Comparison of ENCODE assay signal across 8 cellular contexts in genomic region chr4:72302981-72303704, GRCh38.
A peak's percentile ranks its signal among the peaks of the same experiment; 100 is the strongest.
DNase-seq lines count a peak whose midpoint lies in the region; ATAC-seq and TF ChIP-seq lines count a peak whose summit lies in the region.

No MANE protein-coding gene starts in this region.

- H3K36me3 ChIP-seq in osteoblast (ENCODE audit: insufficient read depth, low read length) (no peaks in the 10 kb centered on the region), vagina (no peaks in the 10 kb centered on the region)

- H2AFZ ChIP-seq in osteoblast (ENCODE audit: low read length): peak overlapping the region; percentile 43

- CTCF ChIA-PET in activated CD8-positive, alpha-beta T cell treated with anti-CD3 and anti-CD28 coated beads, Interleukin-2, amount 10 ng/mL, durations not matched to agents 7 days and 5 days (lab: Charles Lee): interaction anchor here (0.8 to 1.9 kb wide), 8 partner anchors 8 to 1033 kb away, joined by 3 to 5 read pairs (median 3); no protein-coding TSS in a partner anchor

- H3K9me3 ChIP-seq in osteoblast (ENCODE audit: low read depth, low read length) (no peaks in the 10 kb centered on the region), vagina (no peaks in the 10 kb centered on the region)

- TF ChIP-seq CTCF in AG10803 (conservative IDR thresholded peaks at IDR 0.05; ENCODE audit: low read length): peak; percentile 67
- TF ChIP-seq CTCF in fibroblast of pulmonary artery (IDR thresholded peaks at IDR 0.05; ENCODE audit: low read length, missing control alignments): peak; percentile 62
- peak; percentile 84 for TF ChIP-seq CTCF in osteoblast (IDR thresholded peaks at IDR 0.05; ENCODE audit: extremely low read depth, low read depth, low read length)
- TF ChIP-seq CTCF in vagina (IDR thresholded peaks at IDR 0.05): peak in 1 of 3 experiments; percentile 29

- H4K20me1 ChIP-seq in osteoblast (ENCODE audit: insufficient read depth, low read length): no peaks in the 10 kb centered on the region

- H3K4me2 ChIP-seq in osteoblast (ENCODE audit: insufficient read depth, low read length): no peak overlapping the region

- TF ChIP-seq POLR2A in vagina (IDR thresholded peaks at IDR 0.05): no peak

- H3K27me3 ChIP-seq in osteoblast (ENCODE audit: insufficient read depth, low read length): no peaks in the 10 kb centered on the region
- H3K27me3 ChIP-seq in vagina: no peaks in the 10 kb centered on the region

- H3K4me3 ChIP-seq in AG10803 (ENCODE audit: low read length) (no peak overlapping the region), fibroblast of pulmonary artery (replicated peaks; ENCODE audit: low read depth, low read length) (no peak overlapping the region), osteoblast (ENCODE audit: insufficient read depth, low read length) (no peak overlapping the region), vagina (no peak overlapping the region)

- ATAC-seq in GM18502 (IDR thresholded peaks at IDR 0.05; ENCODE audit: poor library complexity, unreplicated experiment): peak; percentile 94
- ATAC-seq in HG02840 (IDR thresholded peaks at IDR 0.05; ENCODE audit: low FRiP score, unreplicated experiment): peak; percentile 79
- peak; percentile 78 for ATAC-seq in activated CD8-positive, alpha-beta T cell treated with anti-CD3 and anti-CD28 coated beads, Interleukin-2, amount 10 ng/mL, durations not matched to agents 7 days and 5 days

- POLR2A ChIA-PET in activated CD8-positive, alpha-beta T cell treated with anti-CD3 and anti-CD28 coated beads, Interleukin-2, amount 10 ng/mL, durations not matched to agents 7 days and 5 days (lab: Charles Lee): no interaction called here

- no peaks in the 10 kb centered on the region for H3K27me3 Mint-ChIP-seq in activated CD8-positive, alpha-beta T cell treated with anti-CD3 and anti-CD28 coated beads, Interleukin-2, amount 10 ng/mL, durations not matched to agents 7 days and 5 days (ENCODE audit: low read depth)

- no peak overlapping the region for H3K27ac ChIP-seq in osteoblast (ENCODE audit: low read depth, low read length)
- no peak overlapping the region for H3K27ac ChIP-seq in vagina

- H3K4me3 Mint-ChIP-seq in activated CD8-positive, alpha-beta T cell treated with anti-CD3 and anti-CD28 coated beads, Interleukin-2, amount 10 ng/mL, durations not matched to agents 7 days and 5 days: no peak overlapping the region

- no peaks in the 10 kb centered on the region for H3K36me3 Mint-ChIP-seq in activated CD8-positive, alpha-beta T cell treated with anti-CD3 and anti-CD28 coated beads, Interleukin-2, amount 10 ng/mL, durations not matched to agents 7 days and 5 days (ENCODE audit: low read depth)

- no peaks in the 10 kb centered on the region for H3K9me3 Mint-ChIP-seq in activated CD8-positive, alpha-beta T cell treated with anti-CD3 and anti-CD28 coated beads, Interleukin-2, amount 10 ng/mL, durations not matched to agents 7 days and 5 days (ENCODE audit: insufficient read depth)

- intact Hi-C loops in vagina (cut with DNase I): no loop called here

- H3K4me1 Mint-ChIP-seq in activated CD8-positive, alpha-beta T cell treated with anti-CD3 and anti-CD28 coated beads, Interleukin-2, amount 10 ng/mL, durations not matched to agents 7 days and 5 days (ENCODE audit: low read depth): no peaks in the 10 kb centered on the region

- H3K27ac Mint-ChIP-seq in activated CD8-positive, alpha-beta T cell treated with anti-CD3 and anti-CD28 coated beads, Interleukin-2, amount 10 ng/mL, durations not matched to agents 7 days and 5 days: no peak overlapping the region

- H3K79me2 ChIP-seq in osteoblast (ENCODE audit: insufficient read depth, low read length): no peaks in the 10 kb centered on the region

- DNase-seq in AG10803 (ENCODE audit: low read depth): peak; percentile 34
- DNase-seq in NCI-H345 treated with DMSO at 0.1 percent for 48 hours (lab: John Stamatoyannopoulos, UW; ENCODE audit: unreplicated experiment): peak; percentile 9
- DNase-seq in activated CD8-positive, alpha-beta T cell treated with anti-CD3 and anti-CD28 coated beads, Interleukin-2, amount 10 ng/mL, durations not matched to agents 7 days and 5 days: peak; percentile 49
- peak; percentile 56 for DNase-seq in fibroblast of pulmonary artery (ENCODE audit: low read depth)
- no peak for DNase-seq in osteoblast (ENCODE audit: insufficient read length, low spot score, missing footprints)
- no peak for DNase-seq in vagina (ENCODE audit: extremely low spot score in 2 of 2)

- H3K4me1 ChIP-seq in osteoblast (ENCODE audit: insufficient read depth, low read length) (no peaks in the 10 kb centered on the region), vagina (no peaks in the 10 kb centered on the region)

Comparison
In these comparisons a context has a peak if more than half of its experiments do, and no peak if none do; other contexts are left out.
1. DNase-seq: peak in AG10803 (single experiment), NCI-H345 treated with DMSO at 0.1 percent for 48 hours (single experiment), activated CD8-positive, alpha-beta T cell treated with anti-CD3 and anti-CD28 coated beads, Interleukin-2, amount 10 ng/mL, durations not matched to agents 7 days and 5 days (single experiment) and fibroblast of pulmonary artery (single experiment); none in osteoblast (single experiment) and vagina (0 of 2).
2. Peak in every context shown above with its lines, with median percentiles within 50 percentile points of each other: ATAC-seq.